In the genomic region with DNA sequence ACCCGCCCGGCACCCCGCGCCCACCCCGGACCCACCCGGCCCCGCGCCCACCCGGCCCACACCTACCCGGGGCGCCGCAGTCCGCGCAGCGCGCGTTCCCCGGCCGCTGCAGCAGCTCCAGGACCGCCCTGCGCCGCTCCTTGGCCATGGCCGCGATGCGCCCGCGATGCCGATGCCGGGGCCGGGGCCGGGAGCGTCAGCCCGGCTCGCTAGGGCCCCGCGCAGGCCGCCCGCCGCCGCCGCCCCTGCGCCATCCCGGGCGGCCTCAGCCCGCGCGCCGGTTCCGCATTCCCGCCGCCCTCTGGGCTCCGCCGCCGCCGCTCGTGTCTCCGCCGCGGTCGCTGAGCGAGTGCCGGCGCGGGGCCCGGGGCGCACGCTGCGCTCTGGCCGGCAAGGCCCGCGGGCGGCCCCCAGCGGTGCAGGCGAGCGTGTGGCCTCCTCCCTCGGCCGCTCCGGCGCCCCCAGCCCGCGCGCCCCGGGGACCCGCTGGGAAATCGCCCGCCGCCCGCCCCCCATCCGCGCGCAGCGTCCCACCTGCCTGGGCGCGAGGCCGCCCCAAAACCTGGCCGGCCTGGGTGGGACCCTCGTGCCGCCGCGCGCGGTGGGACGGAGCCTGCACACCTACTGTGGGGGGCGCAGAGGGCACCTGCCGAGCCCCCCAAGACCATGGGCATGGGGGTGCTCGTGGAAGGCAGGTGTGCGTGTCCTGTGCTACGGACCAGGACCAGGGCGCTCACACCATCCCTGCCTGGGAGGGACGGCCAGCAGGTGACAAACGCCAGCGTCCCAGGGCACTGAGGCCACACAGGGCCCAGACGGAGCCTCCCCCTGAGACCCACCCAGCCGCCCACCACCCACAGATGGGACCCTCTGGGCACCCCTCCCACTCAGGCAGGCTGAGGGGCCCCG, we compare ENCODE assay signal across 8 cellular contexts. TPM values are rescaled to one million over a fixed set of nuclear protein-coding genes. Genes with fewer than 3 reads are reported as not detected.
A peak's percentile ranks its signal among the peaks of the same experiment; 100 is the strongest.
DNase-seq lines count a peak whose midpoint lies in the region; ATAC-seq and TF ChIP-seq lines count a peak whose summit lies in the region.

A gene with protein sequence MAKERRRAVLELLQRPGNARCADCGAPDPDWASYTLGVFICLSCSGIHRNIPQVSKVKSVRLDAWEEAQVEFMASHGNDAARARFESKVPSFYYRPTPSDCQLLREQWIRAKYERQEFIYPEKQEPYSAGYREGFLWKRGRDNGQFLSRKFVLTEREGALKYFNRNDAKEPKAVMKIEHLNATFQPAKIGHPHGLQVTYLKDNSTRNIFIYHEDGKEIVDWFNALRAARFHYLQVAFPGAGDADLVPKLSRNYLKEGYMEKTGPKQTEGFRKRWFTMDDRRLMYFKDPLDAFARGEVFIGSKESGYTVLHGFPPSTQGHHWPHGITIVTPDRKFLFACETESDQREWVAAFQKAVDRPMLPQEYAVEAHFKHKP (minus strand): TSS at position 351 of the 909 bp plus-strand sequence. CDS start 203 bp downstream, at position 148.

- no peaks in the 10 kb centered on the region for H3K79me2 ChIP-seq in neural progenitor cell (ENCODE audit: low read depth)

- H3K4me1 ChIP-seq in neural progenitor cell: peaks cover 5% of the 10 kb centered on the region
- peaks cover 6 to 23% (median 20%) of the 10 kb centered on the region in 4 donors for H3K4me1 ChIP-seq in tibial artery

- H3K27me3 Mint-ChIP-seq in activated T-cell treated with anti-CD3 and anti-CD28 coated beads, Interleukin-2, amount 50 U/mL, for 72 hours (ENCODE audit: low read depth): no peaks in the 10 kb centered on the region
- H3K27me3 Mint-ChIP-seq in neural progenitor cell (ENCODE audit: insufficient read depth, low read depth): peaks cover 23% of the 10 kb centered on the region

- H3K4me2 ChIP-seq in neural progenitor cell: peak within 1 kb of the TSS; percentile 86

- H3K4me1 Mint-ChIP-seq in activated T-cell treated with anti-CD3 and anti-CD28 coated beads, Interleukin-2, amount 50 U/mL, for 72 hours (ENCODE audit: low read depth): no peaks in the 10 kb centered on the region
- peaks cover 7% of the 10 kb centered on the region for H3K4me1 Mint-ChIP-seq in neural progenitor cell

- H3K9me3 ChIP-seq in neural progenitor cell (ENCODE audit: low read depth): no peaks in the 10 kb centered on the region
- no peaks in the 10 kb centered on the region for H3K9me3 ChIP-seq in tibial artery

- peak; percentile 50 for ATAC-seq in GM21515 (IDR thresholded peaks at IDR 0.05; ENCODE audit: unreplicated experiment)
- peak; percentile 81 to 86 for ATAC-seq in activated T-cell treated with anti-CD3 and anti-CD28 coated beads, Interleukin-2, amount 50 U/mL, for 72 hours (replicated peaks in 1 of 2)

- peaks cover 22% of the 10 kb centered on the region for H4K20me1 ChIP-seq in neural progenitor cell (ENCODE audit: low read depth)

- H3K27ac Mint-ChIP-seq in activated T-cell treated with anti-CD3 and anti-CD28 coated beads, Interleukin-2, amount 50 U/mL, for 72 hours: no peak within 1 kb of the TSS
- no peak within 1 kb of the TSS for H3K27ac Mint-ChIP-seq in neural progenitor cell

- H2AFZ ChIP-seq in neural progenitor cell (replicated peaks): no peak within 1 kb of the TSS

- peaks cover 0 to 2% of the 10 kb centered on the region in 2 donors for H3K36me3 Mint-ChIP-seq in activated T-cell treated with anti-CD3 and anti-CD28 coated beads, Interleukin-2, amount 50 U/mL, for 72 hours (ENCODE audit: insufficient read depth in 2 of 2)
- no peaks in the 10 kb centered on the region for H3K36me3 Mint-ChIP-seq in neural progenitor cell

- H3K27ac ChIP-seq in neural progenitor cell: no peak within 1 kb of the TSS
- H3K27ac ChIP-seq in tibial artery: peak within 1 kb of the TSS; percentile 24 to 47

- H3K27me3 ChIP-seq in neural progenitor cell (peaks cover 48% of the 10 kb centered on the region), tibial artery (peaks cover 0 to 11% of the 10 kb centered on the region in 2 donors)

- H3K4me3 Mint-ChIP-seq in activated T-cell treated with anti-CD3 and anti-CD28 coated beads, Interleukin-2, amount 50 U/mL, for 72 hours: peak within 1 kb of the TSS; percentile 63 to 73
- peak within 1 kb of the TSS; percentile 84 for H3K4me3 Mint-ChIP-seq in neural progenitor cell

- H3K9ac ChIP-seq in neural progenitor cell: no peak within 1 kb of the TSS

- H3K36me3 ChIP-seq in neural progenitor cell (no peaks in the 10 kb centered on the region), tibial artery (no peaks in the 10 kb centered on the region)

- peaks cover 11% of the 10 kb centered on the region for H3F3A ChIP-seq in neural progenitor cell (ENCODE audit: low read depth)

- intact Hi-C loops in tibial artery (cut with DNase I; ENCODE audit: low total_unique reads): no loop called here

- TF ChIP-seq CTCF in neural progenitor cell (IDR thresholded peaks at IDR 0.05) (peak; percentile 8), tibial artery (IDR thresholded peaks at IDR 0.05) (peak in 1 of 2 experiments; percentile 24)

- H3K4me3 ChIP-seq in neural progenitor cell (peak within 1 kb of the TSS; percentile 53), tibial artery (peak within 1 kb of the TSS; percentile 49 to 74)

- peak; percentile 49 for DNase-seq in COR-L47 (lab: John Stamatoyannopoulos, UW)
- DNase-seq in NCI-H2196 treated with DMSO at 0.1 percent for 48 hours (lab: John Stamatoyannopoulos, UW; ENCODE audit: unreplicated experiment): peak; percentile 3
- peak; percentile 66 to 75 for DNase-seq in activated T-cell treated with anti-CD3 and anti-CD28 coated beads, Interleukin-2, amount 50 U/mL, for 72 hours
- DNase-seq in germinal center (ENCODE audit: low spot score): peak; percentile 43
- peak; percentile 81 for DNase-seq in neural progenitor cell (ENCODE audit: low spot score)
- DNase-seq in tibial artery: peak in 1 of 2 donors; percentile 66
- no peak for DNase-seq in NCI-H1436 (lab: John Stamatoyannopoulos, UW)

- H3K9me3 Mint-ChIP-seq in activated T-cell treated with anti-CD3 and anti-CD28 coated beads, Interleukin-2, amount 50 U/mL, for 72 hours: no peaks in the 10 kb centered on the region
- H3K9me3 Mint-ChIP-seq in neural progenitor cell: no peaks in the 10 kb centered on the region

RNA-seq across cellular contexts. Expression of the gene that starts here (rescaled TPM):
- total RNA-seq in activated T-cell treated with anti-CD3 and anti-CD28 coated beads, Interleukin-2, amount 50 U/mL, for 72 hours: 10 to 100 TPM; 11.1 to 29.4 TPM
- total RNA-seq in neural progenitor cell (ENCODE audit: low replicate concordance): 0.30 and 2.0 TPM in 2 replicates
